ENCODE assay signal across 1 cellular context in genomic region chr16:28834873-28835863, GRCh38.
TF ChIP-seq lines count a peak whose summit lies in the region.

No MANE protein-coding gene starts in this region.

TF ChIP-seq in endothelial cell of umbilical vein, 7 proteins besides CTCF, POLR2A, EP300 and RAD21:
- TF ChIP-seq MYC (IDR thresholded peaks at IDR 0.05; ENCODE audit: low read depth, low read length) (no peak), EZH2 (IDR thresholded peaks at IDR 0.05; ENCODE audit: borderline replicate concordance, low read depth, low read length, severe bottlenecking) (no peak), GATA2 (IDR thresholded peaks at IDR 0.05; ENCODE audit: insufficient read depth, insufficient read length, low read depth, low read length) (no peak), MAX (IDR thresholded peaks at IDR 0.05; ENCODE audit: insufficient read depth, insufficient read length) (no peak), POLR2AphosphoS5 (IDR thresholded peaks at IDR 0.05; ENCODE audit: insufficient read depth, low read depth, low read length) (no peak), JUN (IDR thresholded peaks at IDR 0.05; ENCODE audit: borderline replicate concordance, insufficient read depth, insufficient read length, low read depth) (no peak), FOS (IDR thresholded peaks at IDR 0.05; ENCODE audit: borderline replicate concordance, insufficient read depth, low read length) (no peak)
